Comparison of ENCODE assay signal across 9 cellular contexts in genomic region chr7:41943098-41943577, GRCh38.
DNase-seq lines count a peak whose midpoint lies in the region; ATAC-seq, FAIRE-seq and TF ChIP-seq lines count a peak whose summit lies in the region.
"Had no signal": no experiment of that assay in that cellular context is flagged by ENCODE, and none has a peak within 500 bp of the region (broad histone marks: within the 10 kb centered on the region; RNA-seq: fewer than 3 reads in every experiment).

No MANE protein-coding gene starts in this region.

- H3K9me3 ChIP-seq in endothelial cell of umbilical vein (replicated peaks; ENCODE audit: control insufficient read depth, insufficient read depth, low read length) = no peaks in the 10 kb centered on the region
- no peaks in the 10 kb centered on the region for H3K9me3 ChIP-seq in mucosa of descending colon

- H3K36me3 ChIP-seq in endothelial cell of umbilical vein (ENCODE audit: control insufficient read depth in 2 of 2, extremely low read depth in 1 of 2, insufficient read depth in 2 of 2, low read length in 2 of 2) (no peaks in the 10 kb centered on the region), mucosa of descending colon (ENCODE audit: low read depth) (no peaks in the 10 kb centered on the region)

- dilution Hi-C loops in endothelial cell of umbilical vein (cut with MboI; ENCODE audit: extremely low pct_ligation_motif_present, low sequenced_read_pairs) = no loop called here

- no peak for TF ChIP-seq POLR2A in endothelial cell of umbilical vein (IDR thresholded peaks at IDR 0.05; ENCODE audit: low read depth, low read length)

- H3K9ac ChIP-seq in endothelial cell of umbilical vein (replicated peaks; ENCODE audit: extremely low read depth, insufficient read depth, low read length) = no peak overlapping the region

- peaks cover 4% of the 10 kb centered on the region in 2 experiments for H3K27me3 ChIP-seq in endothelial cell of umbilical vein (ENCODE audit: control insufficient read depth in 2 of 2, insufficient read depth in 2 of 2, low read length in 2 of 2)

- peak overlapping the region; percentile 47 for H2AFZ ChIP-seq in endothelial cell of umbilical vein (ENCODE audit: low read depth, low read length)

- no TSS peak for BruUV-seq in endothelial cell of umbilical vein (replicated peaks; lab: Mats Ljungman, UMichigan)

- DNase-seq in CD1c-positive myeloid dendritic cell (ENCODE audit: extremely low spot score) = peak; percentile 75
- DNase-seq in NOMO-1 (lab: John Stamatoyannopoulos, UW; ENCODE audit: unreplicated experiment in 2 of 2) = peak; percentile 75 to 85
- peak; percentile 40 to 50 (median 49) for DNase-seq in activated CD8-positive, alpha-beta memory T cell treated with anti-CD3 and anti-CD28 coated beads for 48 hours (ENCODE audit: low read depth in 2 of 3, low spot score in 2 of 3)
- DNase-seq in endothelial cell of umbilical vein (ENCODE audit: low read depth, low spot score) = peak; percentile 75
- DNase-seq in mucosa of descending colon = peak; percentile 81 to 92 (median 88)
- peak; percentile 60 to 72 for DNase-seq in stimulated activated CD8-positive, alpha-beta memory T cell treated with anti-CD3 and anti-CD28 coated beads, Interleukin-2, amount 100 ng/mL, for 48 hours (ENCODE audit: low read depth in 2 of 2)

- no peak overlapping the region for H3K27ac ChIP-seq in endothelial cell of umbilical vein (ENCODE audit: insufficient read depth, low read depth, low read length)

- H3K4me3 ChIP-seq in endothelial cell of umbilical vein (replicated peaks in 1 of 3; ENCODE audit: insufficient read depth in 1 of 3, low read depth in 1 of 3, low read length in 3 of 3) = no peak overlapping the region
- H3K4me3 ChIP-seq in mucosa of descending colon = no peak overlapping the region

- peak overlapping the region; percentile 14 for H3K4me2 ChIP-seq in endothelial cell of umbilical vein (ENCODE audit: insufficient read depth, low read length)

- no peaks in the 10 kb centered on the region for H3K9me1 ChIP-seq in endothelial cell of umbilical vein (replicated peaks; ENCODE audit: control insufficient read depth, extremely low read depth, insufficient read depth, low read length)

- ATAC-seq in GM19372 (IDR thresholded peaks at IDR 0.05; ENCODE audit: low read depth, unreplicated experiment) (peak; percentile 91), HG03439 (IDR thresholded peaks at IDR 0.05; ENCODE audit: unreplicated experiment) (peak; percentile 84), mucosa of descending colon (peak; percentile 93)

- peak; percentile 82 for FAIRE-seq in endothelial cell of umbilical vein (lab: Jason Lieb, UNC)
- FAIRE-seq: TTC549 had no signal

- H3K4me1 ChIP-seq in endothelial cell of umbilical vein (ENCODE audit: control insufficient read depth, extremely low read depth, insufficient read depth, low read length) (no peaks in the 10 kb centered on the region), mucosa of descending colon (ENCODE audit: low read depth) (peaks cover 9% of the 10 kb centered on the region)

- TF ChIP-seq CTCF in endothelial cell of umbilical vein (IDR thresholded peaks at IDR 0.05; ENCODE audit: extremely low read depth in 1 of 2, insufficient read depth in 1 of 2, low read depth in 1 of 2, low read length in 2 of 2) (peak; percentile 95 to 96), mucosa of descending colon (IDR thresholded peaks at IDR 0.05) (peak; percentile 79)

- CTCF ChIA-PET in endothelial cell of umbilical vein (lab: Charles Lee) = interaction anchor here (0.6 to 8.7 kb wide), 37 partner anchors 11 to 1710 kb away, joined by 3 to 354 read pairs (median 4); partner anchors contain the start of genes MRPL32 and PSMA2

- H3K79me2 ChIP-seq in endothelial cell of umbilical vein (ENCODE audit: control insufficient read depth, insufficient read depth, low read length) = no peaks in the 10 kb centered on the region

- POLR2A ChIA-PET in endothelial cell of umbilical vein (lab: Charles Lee) = interaction anchor here (0.7 kb wide), 1 partner anchor 283 kb away, joined by 3 read pairs; no protein-coding TSS in a partner anchor

- H4K20me1 ChIP-seq in endothelial cell of umbilical vein (replicated peaks; ENCODE audit: control insufficient read depth, extremely low read depth, insufficient read depth, low read length) = no peaks in the 10 kb centered on the region

- intact Hi-C loops in endothelial cell of umbilical vein (cut with micrococcal nuclease) = loop anchor here (1.0 to 5.0 kb wide), 8 partner anchors 34 to 989 kb away; partner anchors contain the start of genes MRPL32 and PSMA2
- intact Hi-C loops in mucosa of descending colon (cut with DNase I, micrococcal nuclease) = loop anchor here (2.0 to 5.0 kb wide), 2 partner anchors 34 to 900 kb away; no protein-coding TSS in a partner anchor

TF ChIP-seq in endothelial cell of umbilical vein, 7 proteins besides CTCF, POLR2A, EP300 and RAD21:
- TF ChIP-seq MAX (IDR thresholded peaks at IDR 0.05; ENCODE audit: insufficient read depth, insufficient read length) = no peak
- TF ChIP-seq GATA2 (IDR thresholded peaks at IDR 0.05; ENCODE audit: insufficient read depth, insufficient read length, low read depth, low read length) = no peak
- TF ChIP-seq JUN (IDR thresholded peaks at IDR 0.05; ENCODE audit: borderline replicate concordance, insufficient read depth, insufficient read length, low read depth) = no peak
- TF ChIP-seq MYC (IDR thresholded peaks at IDR 0.05; ENCODE audit: low read depth, low read length) = no peak
- no peak for TF ChIP-seq POLR2AphosphoS5 (IDR thresholded peaks at IDR 0.05; ENCODE audit: insufficient read depth, low read depth, low read length)
- TF ChIP-seq EZH2 (IDR thresholded peaks at IDR 0.05; ENCODE audit: borderline replicate concordance, low read depth, low read length, severe bottlenecking) = no peak
- TF ChIP-seq FOS (IDR thresholded peaks at IDR 0.05; ENCODE audit: borderline replicate concordance, insufficient read depth, low read length) = no peak
TF ChIP-seq in endothelial cell of umbilical vein: peak in this region for 0.
